ENCODE assay signal across 16 cellular contexts in the genomic region with DNA sequence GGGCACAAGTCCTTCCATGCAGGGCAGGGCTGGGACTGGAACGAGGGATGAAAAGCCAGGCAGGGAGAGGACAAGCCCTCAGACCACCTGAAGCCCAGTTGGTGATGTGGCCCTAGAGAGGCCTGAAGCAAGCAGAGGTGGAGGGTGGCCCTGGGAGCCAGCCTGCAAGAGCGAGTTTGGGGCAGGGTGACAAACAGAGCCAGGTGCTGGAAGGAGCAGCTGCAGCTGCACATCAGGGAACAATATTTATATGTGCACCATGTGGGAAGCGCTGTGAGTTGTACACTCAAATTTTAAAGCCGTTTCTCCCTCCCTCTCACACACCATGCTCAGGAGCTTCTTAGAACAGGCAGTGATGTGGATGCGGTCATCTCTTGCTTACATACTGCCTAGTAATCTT.
"Had no signal": no experiment of that assay in that cellular context is flagged by ENCODE, and none has a peak within 500 bp of the region (broad histone marks: within the 10 kb centered on the region; RNA-seq: fewer than 3 reads in every experiment).

No MANE protein-coding gene starts in this region.

- H3K27me3 ChIP-seq: gastroesophageal sphincter had no signal

- H3K9me3 ChIP-seq: gastroesophageal sphincter, heart left ventricle, suprapubic skin had no signal

- H3K36me3 ChIP-seq: gastroesophageal sphincter, heart left ventricle, suprapubic skin had no signal

- H3K4me3 ChIP-seq: gastroesophageal sphincter, heart left ventricle, skin epidermis, suprapubic skin had no signal

- H3K27ac ChIP-seq: gastroesophageal sphincter, heart left ventricle, skin epidermis, suprapubic skin had no signal

- DNase-seq: activated CD4-positive, alpha-beta memory T cell treated with anti-CD3 and anti-CD28 coated beads for 36 hours; activated CD4-positive, alpha-beta T cell treated with anti-CD3 and anti-CD28 coated beads for 4 hours; activated gamma-delta T cell treated with Interleukin-2 at 50 U/mL for 16 hours; activated T-cell treated with anti-CD3 and anti-CD28 coated beads for 4 hours; effector CD8-positive, alpha-beta T cell; heart left ventricle; immature natural killer cell; natural killer cell; occipital lobe; posterior cingulate gyrus; stimulated activated CD4-positive, alpha-beta T cell treated with anti-CD3 and anti-CD28 coated beads, Interleukin-15, amount 100 ng/mL, for 24 hours; stimulated activated CD4-positive, alpha-beta T cell treated with anti-CD3 and anti-CD28 coated beads, Interleukin-2, amount 100 ng/mL, for 48 hours; stimulated activated naive CD8-positive, alpha-beta T cell treated with anti-CD3 and anti-CD28 coated beads, Interleukin-15, amount 100 ng/mL, for 72 hours had no signal
